In the genomic region with DNA sequence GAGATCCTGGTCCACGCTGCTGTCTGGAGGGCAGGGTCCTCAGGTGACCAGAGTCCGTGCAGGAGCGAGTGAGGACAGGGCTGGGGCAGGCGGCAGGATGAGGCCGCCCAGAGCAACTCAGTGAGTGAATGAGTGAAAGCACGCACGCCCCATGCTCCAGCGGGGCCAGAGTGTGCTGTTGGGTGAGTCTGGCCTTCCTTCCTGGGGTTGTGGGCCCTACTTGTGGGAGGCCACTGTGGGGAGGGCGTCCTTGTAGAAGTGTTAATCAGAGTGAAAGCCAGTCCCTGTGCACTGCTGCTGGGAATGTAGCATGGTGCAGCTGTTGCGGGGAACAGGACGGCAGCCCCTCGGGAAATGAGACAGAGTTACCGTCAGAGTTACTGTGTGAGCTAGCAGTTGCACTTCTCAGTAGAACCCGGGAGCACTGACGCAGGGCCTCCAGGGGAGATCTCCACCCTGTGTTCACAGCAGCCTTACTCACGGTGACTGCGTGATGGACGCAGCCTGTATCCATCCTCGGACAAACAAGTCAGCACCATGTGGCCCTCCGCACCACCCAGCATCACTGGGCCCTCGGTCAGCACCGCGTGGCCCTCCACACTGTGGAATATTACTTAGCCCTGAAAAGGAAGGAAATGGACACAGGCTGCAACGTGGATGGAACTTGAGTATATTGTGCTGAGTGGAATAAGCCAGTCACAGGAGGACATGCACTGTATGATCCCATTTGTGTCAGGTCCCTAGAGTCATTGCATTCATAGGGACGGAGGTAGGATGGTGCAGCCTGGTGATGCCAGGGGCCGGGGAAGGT, we compare ENCODE assay signal across 1 cellular context.
TF ChIP-seq lines count a peak whose summit lies in the region.

No MANE protein-coding gene starts in this region.

TF ChIP-seq in WTC11, 78 proteins besides CTCF, POLR2A, EP300 and RAD21 (continued from another document):
- TF ChIP-seq, protein P1, sequence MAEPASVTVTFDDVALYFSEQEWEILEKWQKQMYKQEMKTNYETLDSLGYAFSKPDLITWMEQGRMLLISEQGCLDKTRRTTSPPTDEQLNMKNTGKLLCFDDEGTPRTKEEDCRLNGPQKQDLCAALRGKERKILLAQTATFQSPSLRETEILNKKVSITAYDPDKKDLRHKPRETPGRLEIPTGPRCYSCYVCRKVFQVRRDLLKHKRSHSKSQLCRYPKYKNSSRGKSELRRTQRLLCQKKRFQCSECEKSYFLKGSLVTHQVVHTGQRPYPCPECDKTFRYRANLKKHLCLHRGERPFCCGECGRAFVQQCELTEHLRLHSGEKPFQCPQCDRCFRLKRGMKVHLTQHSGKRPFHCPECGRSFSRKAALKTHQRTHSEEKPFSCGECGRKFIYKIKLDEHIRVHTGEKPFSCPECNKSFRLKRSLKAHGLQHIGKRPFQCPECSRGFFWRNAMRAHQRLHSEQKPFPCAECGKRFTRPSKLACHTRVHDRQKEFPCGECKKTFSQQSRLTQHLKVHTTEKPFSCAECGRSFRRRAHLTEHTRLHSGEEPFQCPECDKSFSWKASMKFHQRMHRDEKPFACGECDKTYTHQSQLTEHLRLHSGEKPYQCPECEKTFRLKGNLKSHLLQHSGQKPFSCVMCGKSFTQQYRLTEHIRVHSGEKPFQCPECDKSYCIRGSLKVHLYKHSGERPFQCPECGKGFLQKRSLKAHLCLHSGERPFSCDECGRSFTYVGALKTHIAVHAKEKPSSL (CRISPR knock-in tag; conservative IDR thresholded peaks at IDR 0.05): no peak
- TF ChIP-seq FOXP1 (CRISPR knock-in tag; IDR thresholded peaks at IDR 0.05; ENCODE audit: borderline replicate concordance) (no peak), TEAD4 (CRISPR knock-in tag; IDR thresholded peaks at IDR 0.05) (no peak), IRF2 (CRISPR knock-in tag; IDR thresholded peaks at IDR 0.05; ENCODE audit: borderline replicate concordance, low read depth) (no peak), SMAD4 (CRISPR knock-in tag; IDR thresholded peaks at IDR 0.05) (no peak), ZNF423 (CRISPR knock-in tag; IDR thresholded peaks at IDR 0.05) (no peak), CREM (CRISPR knock-in tag; IDR thresholded peaks at IDR 0.05) (no peak), NFYB (CRISPR knock-in tag; conservative IDR thresholded peaks at IDR 0.05; ENCODE audit: low read depth) (no peak), ESRRA (CRISPR knock-in tag; IDR thresholded peaks at IDR 0.05; ENCODE audit: borderline replicate concordance) (no peak), ZNF263 (CRISPR knock-in tag; IDR thresholded peaks at IDR 0.05; ENCODE audit: low read depth) (no peak), JAZF1 (CRISPR knock-in tag; IDR thresholded peaks at IDR 0.05) (no peak), ZNF121 (CRISPR knock-in tag; IDR thresholded peaks at IDR 0.05) (no peak)
